In the genomic region with DNA sequence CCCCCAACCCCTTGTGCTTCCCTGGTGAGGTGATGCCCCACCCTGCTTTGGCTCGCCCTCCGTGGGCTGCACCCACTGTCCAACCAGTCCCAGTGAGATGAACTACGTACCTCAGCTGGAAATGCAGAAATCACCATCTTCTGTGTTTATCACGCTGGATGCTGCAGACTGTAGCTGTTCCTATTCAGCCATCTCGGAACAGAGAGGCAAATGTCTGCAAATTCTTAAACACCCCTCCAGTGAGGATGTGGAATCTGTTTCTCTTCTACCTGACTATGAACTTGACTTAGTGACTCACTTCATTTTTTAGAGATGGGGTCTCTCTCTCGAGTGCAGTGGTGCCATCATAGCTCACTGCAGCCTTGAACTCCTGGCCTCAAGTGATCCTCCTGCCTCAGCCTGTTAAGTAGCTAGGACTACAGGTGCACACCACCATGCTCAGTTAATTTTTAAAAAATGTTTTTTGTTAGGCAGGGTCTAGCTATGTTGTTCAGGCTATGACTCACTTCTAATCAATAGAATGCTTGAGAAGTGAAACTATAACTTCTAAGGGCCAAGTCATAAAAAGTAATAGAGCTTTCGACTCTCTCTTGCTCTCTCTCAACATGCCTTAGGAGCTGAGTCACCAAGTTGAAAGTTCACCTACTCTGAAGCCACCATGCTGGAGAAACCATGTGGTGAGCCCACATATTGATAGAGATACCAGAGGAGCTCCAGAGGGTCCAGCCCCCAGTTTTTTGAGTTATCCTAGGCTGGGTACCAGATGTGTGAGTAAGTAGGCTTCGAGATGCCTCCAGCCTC, we compare ENCODE assay signal across 8 cellular contexts. TPM values are rescaled to one million over a fixed set of nuclear protein-coding genes. Genes with fewer than 3 reads are reported as not detected.
DNase-seq lines count a peak whose midpoint lies in the region; ATAC-seq and TF ChIP-seq lines count a peak whose summit lies in the region.

No MANE protein-coding gene starts in this region.

- no peak for TF ChIP-seq POLR2A in testis (IDR thresholded peaks at IDR 0.05)

- H3K27ac ChIP-seq in testis = no peak overlapping the region

- DNase-seq in activated naive CD4-positive, alpha-beta T cell treated with anti-CD3 and anti-CD28 coated beads, Interleukin-2, amount 10 ng/mL, durations not matched to agents 7 days and 5 days = no peak
- DNase-seq in stimulated activated CD4-positive, alpha-beta T cell treated with anti-CD3 and anti-CD28 coated beads, Interleukin-2, amount 100 ng/mL, for 24 hours = peak; percentile 33 to 52
- DNase-seq in Kasumi-1 (lab: John Stamatoyannopoulos, UW) = no peak
- DNase-seq in testis = no peak
- no peak for DNase-seq in NCI-H1436 treated with DMSO at 0.1 percent for 48 hours (lab: John Stamatoyannopoulos, UW)
- DNase-seq in activated gamma-delta T cell treated with Interleukin-2 at 50 U/mL for 16 hours = no peak

- H3K4me3 Mint-ChIP-seq in activated naive CD4-positive, alpha-beta T cell treated with anti-CD3 and anti-CD28 coated beads, Interleukin-2, amount 10 ng/mL, durations not matched to agents 7 days and 5 days = no peak overlapping the region

- no peaks in the 10 kb centered on the region for H3K4me1 ChIP-seq in testis

- no peaks in the 10 kb centered on the region for H3K27me3 Mint-ChIP-seq in activated naive CD4-positive, alpha-beta T cell treated with anti-CD3 and anti-CD28 coated beads, Interleukin-2, amount 10 ng/mL, durations not matched to agents 7 days and 5 days

- TF ChIP-seq CTCF in testis (IDR thresholded peaks at IDR 0.05) = no peak

- CTCF ChIA-PET in activated naive CD4-positive, alpha-beta T cell treated with anti-CD3 and anti-CD28 coated beads, Interleukin-2, amount 10 ng/mL, durations not matched to agents 7 days and 5 days (lab: Charles Lee) = interaction anchor here (0.9 to 2.7 kb wide), 5 partner anchors 10 to 108 kb away, joined by 3 to 28 read pairs (median 3); a partner anchor contains a TSS

- H3K27me3 ChIP-seq in testis = no peaks in the 10 kb centered on the region

- intact Hi-C loops in testis (cut with DNase I; ENCODE audit: low total_unique reads) = no loop called here

- H3K4me1 Mint-ChIP-seq in activated naive CD4-positive, alpha-beta T cell treated with anti-CD3 and anti-CD28 coated beads, Interleukin-2, amount 10 ng/mL, durations not matched to agents 7 days and 5 days = peaks cover 14% of the 10 kb centered on the region

- H3K36me3 ChIP-seq in testis (ENCODE audit: low read depth, missing control alignments) = no peaks in the 10 kb centered on the region

- H3K9me3 ChIP-seq in testis = no peaks in the 10 kb centered on the region

- WGBS in testis, 2 donors = 90% methylated on average over 8 of the region's 8 CpGs

- no peak overlapping the region for H3K4me3 ChIP-seq in testis

- peak overlapping the region; percentile 49 for H3K27ac Mint-ChIP-seq in activated naive CD4-positive, alpha-beta T cell treated with anti-CD3 and anti-CD28 coated beads, Interleukin-2, amount 10 ng/mL, durations not matched to agents 7 days and 5 days

- no peaks in the 10 kb centered on the region for H3K36me3 Mint-ChIP-seq in activated naive CD4-positive, alpha-beta T cell treated with anti-CD3 and anti-CD28 coated beads, Interleukin-2, amount 10 ng/mL, durations not matched to agents 7 days and 5 days

- H3K9me3 Mint-ChIP-seq in activated naive CD4-positive, alpha-beta T cell treated with anti-CD3 and anti-CD28 coated beads, Interleukin-2, amount 10 ng/mL, durations not matched to agents 7 days and 5 days = peaks cover 6% of the 10 kb centered on the region

- ATAC-seq in GM19452 (IDR thresholded peaks at IDR 0.05; ENCODE audit: unreplicated experiment) (peak; percentile 93), HG03432 (IDR thresholded peaks at IDR 0.05; ENCODE audit: unreplicated experiment) (peak; percentile 73)

RNA-seq across cellular contexts. Expression of a gene that starts 11.5 kb away (rescaled TPM):
- total RNA-seq in testis = 10 to 100 TPM; 11.3 to 18.2 TPM
- 8.8 TPM for polyA plus RNA-seq in testis (ENCODE audit: insufficient read depth, low read depth, low replicate concordance)

Comparison
In these comparisons a context has a peak if more than half of its experiments do, and no peak if none do; other contexts are left out.
1. DNase-seq: peak in stimulated activated CD4-positive, alpha-beta T cell treated with anti-CD3 and anti-CD28 coated beads, Interleukin-2, amount 100 ng/mL, for 24 hours (2 of 2); none in activated naive CD4-positive, alpha-beta T cell treated with anti-CD3 and anti-CD28 coated beads, Interleukin-2, amount 10 ng/mL, durations not matched to agents 7 days and 5 days (single experiment), Kasumi-1 (0 of 2), testis (single experiment), NCI-H1436 treated with DMSO at 0.1 percent for 48 hours (single experiment) and activated gamma-delta T cell treated with Interleukin-2 at 50 U/mL for 16 hours (single experiment).